In genomic region chr14:51981218-51981854, GRCh38 we compare ENCODE assay signal across 16 cellular contexts. TPM values are rescaled to one million over a fixed set of nuclear protein-coding genes. Genes with fewer than 3 reads are reported as not detected.
DNase-seq lines count a peak whose midpoint lies in the region; ATAC-seq, FAIRE-seq and TF ChIP-seq lines count a peak whose summit lies in the region.
"Had no signal": no experiment of that assay in that cellular context is flagged by ENCODE, and none has a peak within 500 bp of the region (broad histone marks: within the 10 kb centered on the region; RNA-seq: fewer than 3 reads in every experiment).

No MANE protein-coding gene starts in this region.

- ATAC-seq in GM19455 (IDR thresholded peaks at IDR 0.05; ENCODE audit: unreplicated experiment) (peak; percentile 56), HG02938 (IDR thresholded peaks at IDR 0.05; ENCODE audit: unreplicated experiment) (peak; percentile 55)
- ATAC-seq in activated T-helper 17 cell treated with anti-CD3 and anti-CD28 coated beads, Interleukin-2, amount 50 U/mL, for 72 hours (replicated peaks), result peak; percentile 85
- ATAC-seq: gastroesophageal sphincter had no signal

- no peaks in the 10 kb centered on the region for H3K9me3 ChIP-seq in esophagus muscularis mucosa
- H3K9me3 ChIP-seq: gastroesophageal sphincter had no signal

- H3K27ac Mint-ChIP-seq in activated T-helper 17 cell treated with anti-CD3 and anti-CD28 coated beads, Interleukin-2, amount 50 U/mL, for 72 hours, result peak overlapping the region; percentile 32
- H3K27ac Mint-ChIP-seq: B cell; immature natural killer cell; nephron; T-helper 1 cell treated with Interleukin-12 subunit alpha and Interleukin-12 subunit beta and Interleukin-4 antibody, amounts not matched to agents 30 μg/mL and 1 μg/mL, for 36 hours had no signal

- peaks cover 3% of the 10 kb centered on the region for H3K27me3 Mint-ChIP-seq in activated T-helper 17 cell treated with anti-CD3 and anti-CD28 coated beads, Interleukin-2, amount 50 U/mL, for 72 hours
- H3K27me3 Mint-ChIP-seq: B cell had no signal

- TF ChIP-seq CTCF in esophagus muscularis mucosa (IDR thresholded peaks at IDR 0.05), result no peak

- H3K27ac ChIP-seq in esophagus muscularis mucosa (replicated peaks in 1 of 4), result no peak overlapping the region
- H3K27ac ChIP-seq in caudate nucleus (ENCODE audit: low read depth, low read length), result no peak overlapping the region
- H3K27ac ChIP-seq: gastroesophageal sphincter had no signal

- no peaks in the 10 kb centered on the region for H3K27me3 ChIP-seq in esophagus muscularis mucosa
- H3K27me3 ChIP-seq: gastroesophageal sphincter had no signal

- FAIRE-seq in GM18507 (lab: Jason Lieb, UNC), result peak; percentile 46

- peaks cover 10% of the 10 kb centered on the region for H3K4me1 Mint-ChIP-seq in activated T-helper 17 cell treated with anti-CD3 and anti-CD28 coated beads, Interleukin-2, amount 50 U/mL, for 72 hours
- H3K4me1 Mint-ChIP-seq: nephron had no signal

- 96% methylated on average over 2 of the region's 4 CpGs for WGBS in esophagus muscularis mucosa

- no peaks in the 10 kb centered on the region for H3K36me3 ChIP-seq in esophagus muscularis mucosa
- H3K36me3 ChIP-seq: gastroesophageal sphincter had no signal

- TF ChIP-seq POLR2A in esophagus muscularis mucosa (IDR thresholded peaks at IDR 0.05; ENCODE audit: low read depth), result no peak

- no peak for TF ChIP-seq EP300 in esophagus muscularis mucosa (IDR thresholded peaks at IDR 0.05)

- H3K36me3 Mint-ChIP-seq in activated T-helper 17 cell treated with anti-CD3 and anti-CD28 coated beads, Interleukin-2, amount 50 U/mL, for 72 hours (ENCODE audit: low read depth), result no peaks in the 10 kb centered on the region

- no peak overlapping the region for H3K4me3 Mint-ChIP-seq in activated T-helper 17 cell treated with anti-CD3 and anti-CD28 coated beads, Interleukin-2, amount 50 U/mL, for 72 hours
- H3K4me3 Mint-ChIP-seq: B cell; immature natural killer cell; nephron; T-helper 1 cell treated with Interleukin-12 subunit alpha and Interleukin-12 subunit beta and Interleukin-4 antibody, amounts not matched to agents 30 μg/mL and 1 μg/mL, for 36 hours had no signal

- H3K4me1 ChIP-seq in esophagus muscularis mucosa, result peaks cover 0 to 13% (median 7%) of the 10 kb centered on the region in 4 donors

- H3K4me3 ChIP-seq in esophagus muscularis mucosa, result no peak overlapping the region
- H3K4me3 ChIP-seq: gastroesophageal sphincter, lung had no signal

- DNase-seq in GM18507 (ENCODE audit: extremely low spot score, insufficient read length, low read depth) (no peak), esophagus muscularis mucosa (ENCODE audit: extremely low spot score) (no peak), caudate nucleus (lab: John Stamatoyannopoulos, UW) (no peak), iPS-NIHi11 (ENCODE audit: low spot score) (no peak), cerebellar nuclear complex (lab: John Stamatoyannopoulos, UW) (no peak)
- DNase-seq: amniotic stem cell, immature natural killer cell, NCI-H2081 treated with DMSO at 0.1 percent for 48 hours had no signal

- H3K9me3 Mint-ChIP-seq in activated T-helper 17 cell treated with anti-CD3 and anti-CD28 coated beads, Interleukin-2, amount 50 U/mL, for 72 hours, result no peaks in the 10 kb centered on the region
- H3K9me3 Mint-ChIP-seq: immature natural killer cell; nephron; T-helper 1 cell treated with Interleukin-12 subunit alpha and Interleukin-12 subunit beta and Interleukin-4 antibody, amounts not matched to agents 30 μg/mL and 1 μg/mL, for 36 hours had no signal

- intact Hi-C loops in esophagus muscularis mucosa (cut with DNase I), result loop anchor here (10.0 kb wide), 1 partner anchor 697 kb away; no protein-coding TSS in a partner anchor

RNA-seq across cellular contexts. Expression of gene RTRAF, which starts 8.0 kb away (rescaled TPM):
- 100 to 1,000 TPM; 138 to 190 TPM for total RNA-seq in activated T-helper 17 cell treated with anti-CD3 and anti-CD28 coated beads, Interleukin-2, amount 50 U/mL, for 72 hours
- 100 to 1,000 TPM in 1 of 4 donors, 10 to 100 TPM in 3; 66.4 to 122 (median 70.1) TPM for total RNA-seq in esophagus muscularis mucosa
